ENCODE assay signal across 1 cellular context in genomic region chr2:165277295-165277694, GRCh38.
TF ChIP-seq lines count a peak whose summit lies in the region.

No MANE protein-coding gene starts in this region.

TF ChIP-seq in SK-N-SH treated with all-trans-retinoic acid at 6 μM for 48 hours, 23 proteins besides CTCF, POLR2A, EP300 and RAD21 (continued from another document):
- no peak for TF ChIP-seq CREB5 (CRISPR knock-in tag; IDR thresholded peaks at IDR 0.05; ENCODE audit: low read depth)
- no peak for TF ChIP-seq ESRRG (CRISPR knock-in tag; IDR thresholded peaks at IDR 0.05)
- TF ChIP-seq TSHZ2 (CRISPR knock-in tag; IDR thresholded peaks at IDR 0.05) = no peak
- TF ChIP-seq GLIS3 (CRISPR knock-in tag; IDR thresholded peaks at IDR 0.05) = no peak
- no peak for TF ChIP-seq ZFP3 (CRISPR knock-in tag; IDR thresholded peaks at IDR 0.05)
- TF ChIP-seq TOX (CRISPR knock-in tag; IDR thresholded peaks at IDR 0.05; ENCODE audit: borderline replicate concordance) = no peak
- TF ChIP-seq ZC3H10 (CRISPR knock-in tag; IDR thresholded peaks at IDR 0.05) = no peak
- no peak for TF ChIP-seq ZFP30 (CRISPR knock-in tag; IDR thresholded peaks at IDR 0.05)
- no peak for TF ChIP-seq RARB (CRISPR knock-in tag; IDR thresholded peaks at IDR 0.05)
- no peak for TF ChIP-seq PATZ1 (CRISPR knock-in tag; IDR thresholded peaks at IDR 0.05; ENCODE audit: borderline replicate concordance)
